Comparison of ENCODE assay signal across 27 cellular contexts in the genomic region with DNA sequence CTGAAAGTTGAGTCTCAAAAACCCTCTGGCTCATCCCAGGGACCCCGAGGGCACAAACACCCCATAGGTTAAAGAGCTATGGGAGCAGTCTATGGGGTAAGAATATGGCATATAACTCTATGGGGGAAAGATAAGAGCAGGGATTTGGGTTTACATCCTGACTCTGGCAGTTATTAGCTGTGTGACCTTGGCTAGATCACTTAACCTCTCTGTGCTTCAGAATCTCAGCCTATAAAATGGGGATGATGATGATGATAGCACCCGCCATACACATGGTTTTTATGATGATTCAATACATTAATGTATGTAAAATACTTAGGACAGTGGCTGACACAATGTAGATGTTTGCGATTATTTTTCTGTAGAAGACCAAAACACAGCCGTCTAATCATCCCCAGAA.
"Had no signal": no experiment of that assay in that cellular context is flagged by ENCODE, and none has a peak within 500 bp of the region (broad histone marks: within the 10 kb centered on the region; RNA-seq: fewer than 3 reads in every experiment).

No MANE protein-coding gene starts in this region.

- H3K27me3 ChIP-seq: adrenal gland, breast epithelium, esophagus muscularis mucosa, foreskin keratinocyte, heart left ventricle, ovary, suprapubic skin, tibial artery had no signal

- H3K27ac ChIP-seq: adrenal gland, breast epithelium, esophagus muscularis mucosa, foreskin keratinocyte, heart left ventricle, ovary, suprapubic skin, tibial artery had no signal

- H3K27ac Mint-ChIP-seq: activated CD8-positive, alpha-beta T cell treated with anti-CD3 and anti-CD28 coated beads for 36 hours; activated naive CD8-positive, alpha-beta T cell treated with anti-CD3 and anti-CD28 coated beads for 36 hours; dendritic cell treated with granulocyte-macrophage colony-stimulating factor and Interleukin-4, amounts not matched to agents 40 ng/mL and 50 ng/mL, for 4 days; endodermal cell; natural killer cell; T-helper 17 cell; WTC11 had no signal

- H3K4me3 ChIP-seq: adrenal gland, breast epithelium, esophagus muscularis mucosa, heart left ventricle, ovary, prostate gland, smooth muscle cell, suprapubic skin, tibial artery had no signal

- H3K9me3 ChIP-seq: adrenal gland, breast epithelium, esophagus muscularis mucosa, heart left ventricle, ovary, prostate gland, suprapubic skin, tibial artery had no signal

- H3K4me3 Mint-ChIP-seq: activated CD4-positive, alpha-beta T cell treated with anti-CD3 and anti-CD28 coated beads, Interleukin-2, amount 10 ng/mL, durations not matched to agents 7 days and 5 days; activated CD8-positive, alpha-beta T cell treated with anti-CD3 and anti-CD28 coated beads for 36 hours; activated naive CD8-positive, alpha-beta T cell treated with anti-CD3 and anti-CD28 coated beads for 36 hours; dendritic cell treated with granulocyte-macrophage colony-stimulating factor and Interleukin-4, amounts not matched to agents 40 ng/mL and 50 ng/mL, for 4 days; endodermal cell; natural killer cell; stimulated activated naive B cell treated with anti-CD40 and anti-IgM and Interleukin-4, amounts not matched to agents 10 μg/mL and 1 μg/mL and 100 μg/mL, for 72 hours; T-helper 17 cell; WTC11 had no signal

- H3K9me3 Mint-ChIP-seq: activated CD4-positive, alpha-beta T cell treated with anti-CD3 and anti-CD28 coated beads, Interleukin-2, amount 10 ng/mL, durations not matched to agents 7 days and 5 days; activated CD8-positive, alpha-beta T cell treated with anti-CD3 and anti-CD28 coated beads for 36 hours; activated naive CD8-positive, alpha-beta T cell treated with anti-CD3 and anti-CD28 coated beads for 36 hours; dendritic cell treated with granulocyte-macrophage colony-stimulating factor and Interleukin-4, amounts not matched to agents 40 ng/mL and 50 ng/mL, for 4 days; endodermal cell; natural killer cell; stimulated activated naive B cell treated with anti-CD40 and anti-IgM and Interleukin-4, amounts not matched to agents 10 μg/mL and 1 μg/mL and 100 μg/mL, for 72 hours; WTC11 had no signal

- H3K36me3 Mint-ChIP-seq: activated naive CD8-positive, alpha-beta T cell treated with anti-CD3 and anti-CD28 coated beads for 36 hours; natural killer cell; stimulated activated naive B cell treated with anti-CD40 and anti-IgM and Interleukin-4, amounts not matched to agents 10 μg/mL and 1 μg/mL and 100 μg/mL, for 72 hours; WTC11 had no signal

- H3K36me3 ChIP-seq: adrenal gland, breast epithelium, esophagus muscularis mucosa, heart left ventricle, ovary, prostate gland, suprapubic skin, tibial artery had no signal

- H3K27me3 Mint-ChIP-seq: activated CD4-positive, alpha-beta T cell treated with anti-CD3 and anti-CD28 coated beads, Interleukin-2, amount 10 ng/mL, durations not matched to agents 7 days and 5 days; activated naive CD8-positive, alpha-beta T cell treated with anti-CD3 and anti-CD28 coated beads for 36 hours; stimulated activated naive B cell treated with anti-CD40 and anti-IgM and Interleukin-4, amounts not matched to agents 10 μg/mL and 1 μg/mL and 100 μg/mL, for 72 hours had no signal

- DNase-seq: activated CD4-positive, alpha-beta T cell treated with anti-CD3 and anti-CD28 coated beads for 1 hour; activated CD4-positive, alpha-beta T cell treated with anti-CD3 and anti-CD28 coated beads, Interleukin-2, amount 10 ng/mL, durations not matched to agents 7 days and 5 days; activated CD8-positive, alpha-beta T cell treated with anti-CD3 and anti-CD28 coated beads for 36 hours; activated naive CD4-positive, alpha-beta T cell; activated naive CD8-positive, alpha-beta T cell treated with anti-CD3 and anti-CD28 coated beads for 36 hours; activated T-cell treated with anti-CD3 and anti-CD28 coated beads, Interleukin-2, amount 50 U/mL, for 48 hours; adrenal gland; central memory CD4-positive, alpha-beta T cell; endodermal cell; foreskin keratinocyte; heart left ventricle; natural killer cell; ovary; retina; stimulated activated CD4-positive, alpha-beta T cell treated with anti-CD3 and anti-CD28 coated beads, Interleukin-1b, Interleukin-23, amount 100 ng/mL, for 48 hours; stimulated activated CD4-positive, alpha-beta T cell treated with anti-CD3 and anti-CD28 coated beads, Interleukin-4, amount 100 ng/mL, for 4 hours; stimulated activated naive B cell treated with anti-CD40 and anti-IgM and Interleukin-4, amounts not matched to agents 10 μg/mL and 1 μg/mL and 100 μg/mL, for 72 hours; T-helper 17 cell; T1000; tibial artery had no signal

- H3K4me2 ChIP-seq: smooth muscle cell had no signal

- ATAC-seq: activated CD8-positive, alpha-beta T cell treated with anti-CD3 and anti-CD28 coated beads for 36 hours; foreskin keratinocyte; heart left ventricle; natural killer cell; stimulated activated naive B cell treated with anti-CD40 and anti-IgM and Interleukin-4, amounts not matched to agents 10 μg/mL and 1 μg/mL and 100 μg/mL, for 72 hours; T-helper 17 cell; WTC11 had no signal
